Comparison of ENCODE assay signal across 1 cellular context in genomic region chr20:57907131-57908083, GRCh38.
TF ChIP-seq lines count a peak whose summit lies in the region.

No MANE protein-coding gene starts in this region.

TF ChIP-seq in IMR-90, 13 proteins besides CTCF, POLR2A, EP300 and RAD21 (continued from another document):
- no peak for TF ChIP-seq MXI1 (IDR thresholded peaks at IDR 0.05; ENCODE audit: borderline replicate concordance, low read depth, low read length)
